In genomic region chr15:68312701-68313204, GRCh38 we compare ENCODE assay signal across 13 cellular contexts. TPM values are rescaled to one million over a fixed set of nuclear protein-coding genes. Genes with fewer than 3 reads are reported as not detected.
DNase-seq lines count a peak whose midpoint lies in the region; ATAC-seq and TF ChIP-seq lines count a peak whose summit lies in the region.
"Had no signal": no experiment of that assay in that cellular context is flagged by ENCODE, and none has a peak within 500 bp of the region (broad histone marks: within the 10 kb centered on the region; RNA-seq: fewer than 3 reads in every experiment).

No MANE protein-coding gene starts in this region.

- no peaks in the 10 kb centered on the region for H3K79me2 ChIP-seq in H9 (ENCODE audit: insufficient read depth, low read length)
- no peaks in the 10 kb centered on the region for H3K79me2 ChIP-seq in mammary epithelial cell (ENCODE audit: insufficient read depth, low read length)

- no peak overlapping the region for H2BK12ac ChIP-seq in H9 (ENCODE audit: insufficient read length, low read depth, low read length)

- no peak overlapping the region for H3K56ac ChIP-seq in H9 (ENCODE audit: insufficient read length, low read depth, low read length)

- H3K4me3 Mint-ChIP-seq in H9, result no peak overlapping the region
- H3K4me3 Mint-ChIP-seq in neural crest cell, result no peak overlapping the region

- no peak overlapping the region for H3T11ph ChIP-seq in H9 (ENCODE audit: low read length)

- H3K27ac ChIP-seq in H9 (ENCODE audit: insufficient read length, low read depth, low read length) (no peak overlapping the region), mammary epithelial cell (ENCODE audit: insufficient read depth, low read depth, low read length) (no peak overlapping the region)

- no peaks in the 10 kb centered on the region for H3K23me2 ChIP-seq in H9 (ENCODE audit: insufficient read length, low read depth, low read length, poor library complexity, severe bottlenecking)

- DNase-seq in AG20443 (ENCODE audit: low spot score) (peak; percentile 34), H9 (peak; percentile 28), mammary epithelial cell (peak; percentile 77), neural crest cell (ENCODE audit: low read depth, low spot score) (no peak), GM13977 (ENCODE audit: low spot score) (no peak), globus pallidus (ENCODE audit: low spot score) (no peak), NCI-H526 treated with DMSO at 0.1 percent for 48 hours (lab: John Stamatoyannopoulos, UW) (no peak)
- DNase-seq: activated CD4-positive, alpha-beta T cell treated with anti-CD3 and anti-CD28 coated beads for 4 hours; activated naive CD4-positive, alpha-beta T cell; DND-41; stimulated activated CD4-positive, alpha-beta T cell treated with anti-CD3 and anti-CD28 coated beads, Interleukin-1b, Interleukin-23, amount 100 ng/mL, for 48 hours; SW 1271 had no signal

- no peak overlapping the region for H3K4me3 ChIP-seq in mammary epithelial cell (replicated peaks in 1 of 3; ENCODE audit: insufficient read depth in 1 of 3, low read depth in 2 of 3, low read length in 3 of 3)

- ATAC-seq in HG02852 (IDR thresholded peaks at IDR 0.05; ENCODE audit: unreplicated experiment), result no peak

- intact Hi-C loops in mammary epithelial cell (cut with micrococcal nuclease), result no loop called here

- H2BK120ac ChIP-seq in H9 (ENCODE audit: low read depth, low read length, poor library complexity, severe bottlenecking), result no peak overlapping the region

- in situ Hi-C loops in mammary epithelial cell (cut with MboI; ENCODE audit: low sequenced_read_pairs in 2 of 2), result loop anchor here in 1 of 2 donors (25.0 kb wide), 1 partner anchor 350 kb away; no protein-coding TSS in a partner anchor
- in situ Hi-C loops in GM13977 (cut with MboI; ENCODE audit: low pct_unique_long_range_greater_than_20kb, low sequenced_read_pairs, unreplicated experiment), result loop anchor here (25.0 kb wide), 1 partner anchor 350 kb away; no protein-coding TSS in a partner anchor

- H2BK20ac ChIP-seq in H9 (ENCODE audit: low read depth, low read length, poor library complexity, severe bottlenecking), result no peak overlapping the region

- dilution Hi-C loops in mammary epithelial cell (cut with HindIII; ENCODE audit: low sequenced_read_pairs), result no loop called here

- no peak overlapping the region for H4K5ac ChIP-seq in H9 (ENCODE audit: insufficient read length, low read depth, low read length)

- CTCF ChIA-PET in mammary epithelial cell (lab: Charles Lee; ENCODE audit: low non-redundant PET), result no interaction called here

- no peak overlapping the region for H2BK5ac ChIP-seq in H9 (ENCODE audit: insufficient read length, low read length)

- H4K20me1 ChIP-seq in H9 (ENCODE audit: control insufficient read depth, insufficient read depth, insufficient read length) (no peaks in the 10 kb centered on the region), mammary epithelial cell (ENCODE audit: insufficient read depth, low read length) (no peaks in the 10 kb centered on the region)

- H3K4me1 Mint-ChIP-seq in H9 (peaks cover 29 to 55% of the 10 kb centered on the region in 2 experiments), neural crest cell (peaks cover 22% of the 10 kb centered on the region)

- H2AK5ac ChIP-seq in H9 (ENCODE audit: insufficient read length, low read length), result no peak overlapping the region

- H3K36me3 Mint-ChIP-seq in H9 (ENCODE audit: insufficient read depth in 1 of 3, low read depth in 3 of 3), result no peaks in the 10 kb centered on the region
- H3K36me3 Mint-ChIP-seq in neural crest cell (ENCODE audit: low read depth), result no peaks in the 10 kb centered on the region

- H3K23ac ChIP-seq in H9 (ENCODE audit: insufficient read length, low read depth, low read length), result no peak overlapping the region

- H3K27ac Mint-ChIP-seq in H9, result peak overlapping the region in 1 of 3 experiments; percentile 28; a peak in 2 of 7 replicates
- peak overlapping the region; percentile 50 for H3K27ac Mint-ChIP-seq in neural crest cell (ENCODE audit: unreplicated experiment)

- no peaks in the 10 kb centered on the region for H3K9me3 Mint-ChIP-seq in H9
- no peaks in the 10 kb centered on the region for H3K9me3 Mint-ChIP-seq in neural crest cell

- no peaks in the 10 kb centered on the region for H3K36me3 ChIP-seq in mammary epithelial cell (ENCODE audit: insufficient read depth, low read length)

- BruUV-seq in mammary epithelial cell (replicated peaks; lab: Mats Ljungman, UMichigan), result no TSS peak

- no peak overlapping the region for H3K14ac ChIP-seq in H9 (ENCODE audit: insufficient read depth, low read length)

- TF ChIP-seq CTCF in H9 (conservative IDR thresholded peaks at IDR 0.05) (no peak), mammary epithelial cell (conservative IDR thresholded peaks at IDR 0.05 in 1 of 2, IDR thresholded peaks at IDR 0.05 in 1 of 2; ENCODE audit: extremely low read depth in 1 of 2, insufficient read depth in 1 of 2, low read depth in 1 of 2, low read length in 2 of 2) (no peak), neural crest cell (conservative IDR thresholded peaks at IDR 0.05) (no peak), GM13977 (IDR thresholded peaks at IDR 0.05; ENCODE audit: extremely low read depth, insufficient read depth, missing control alignments) (no peak)

- H3K9me3 ChIP-seq in H9 (ENCODE audit: control insufficient read depth, low read depth, low read length) (no peaks in the 10 kb centered on the region), mammary epithelial cell (replicated peaks; ENCODE audit: insufficient read depth, low read length) (no peaks in the 10 kb centered on the region)

- WGBS in H9 (ENCODE audit: extremely low coverage, insufficient read length, low lambda C conversion rate), result no CpG with 5 or more reads among the region's 18 CpGs
- 12% methylated on average over 13 of the region's 18 CpGs for WGBS in mammary epithelial cell (ENCODE audit: low coverage, missing lambda C conversion rate)

- no peaks in the 10 kb centered on the region for H3K79me1 ChIP-seq in H9 (ENCODE audit: insufficient read depth, low read depth, low read length, poor library complexity, severe bottlenecking)

- no peak overlapping the region for H3K18ac ChIP-seq in H9 (ENCODE audit: insufficient read length, low read depth, low read length)

- no peak overlapping the region for H4K91ac ChIP-seq in H9 (ENCODE audit: insufficient read length, low read depth, low read length)

- no peak overlapping the region for H3K4ac ChIP-seq in H9 (ENCODE audit: low read depth, low read length)

- H4K8ac ChIP-seq in H9 (replicated peaks; ENCODE audit: insufficient read length, low read depth, low read length), result no peak overlapping the region

- H3K4me1 ChIP-seq in H9 (ENCODE audit: insufficient read depth, low read length) (peaks cover 2% of the 10 kb centered on the region; the same call in 1 of the 2 replicates), mammary epithelial cell (ENCODE audit: insufficient read depth, low read length) (peaks cover 11% of the 10 kb centered on the region)

- no peak overlapping the region for H3K9ac ChIP-seq in H9 (ENCODE audit: extremely low read depth, insufficient read length, low read length)
- H3K9ac ChIP-seq in mammary epithelial cell (ENCODE audit: insufficient read depth, low read length), result no peak overlapping the region

- H3K27me3 ChIP-seq in H9 (ENCODE audit: insufficient read depth, low read length) (no peaks in the 10 kb centered on the region), mammary epithelial cell (ENCODE audit: insufficient read depth, low read length) (no peaks in the 10 kb centered on the region)

- H3K27me3 Mint-ChIP-seq in H9 (ENCODE audit: low read depth) (no peaks in the 10 kb centered on the region), neural crest cell (ENCODE audit: low read depth) (no peaks in the 10 kb centered on the region)

- no peak overlapping the region for H2BK15ac ChIP-seq in H9 (ENCODE audit: low read depth, low read length)

- H3K4me2 ChIP-seq in H9 (ENCODE audit: insufficient read depth, insufficient read length, low read length) (no peak overlapping the region), mammary epithelial cell (ENCODE audit: insufficient read depth, low read depth, low read length) (peak overlapping the region; percentile 67)

- H2AFZ ChIP-seq in H9 (ENCODE audit: low read length), result no peak overlapping the region
- H2AFZ ChIP-seq in mammary epithelial cell (ENCODE audit: low read depth, low read length), result peak overlapping the region; percentile 87

RNA-seq across cellular contexts. Expression of gene FEM1B, which starts 35.2 kb away (rescaled TPM):
- 77.9 and 83.3 TPM in 2 replicates for total RNA-seq in H9 (2021)
- 100 to 1,000 TPM in 1 of 2 donors, 10 to 100 TPM in 1; 86.6 to 105 TPM for total RNA-seq in mammary epithelial cell
- polyA plus RNA-seq in mammary epithelial cell, result 51.5 TPM
- 81.8 TPM for polyA minus RNA-seq in mammary epithelial cell
- 61.4 and 67.0 TPM in 2 replicates for total RNA-seq in neural crest cell

Comparison
In these comparisons a context has a peak if more than half of its experiments do, and no peak if none do; other contexts are left out.
1. DNase-seq: peak in AG20443 (single experiment), H9 (single experiment) and mammary epithelial cell (single experiment); none in neural crest cell (single experiment), GM13977 (single experiment), globus pallidus (single experiment) and NCI-H526 treated with DMSO at 0.1 percent for 48 hours (single experiment).